ENCODE assay signal across 1 cellular context in the genomic region with DNA sequence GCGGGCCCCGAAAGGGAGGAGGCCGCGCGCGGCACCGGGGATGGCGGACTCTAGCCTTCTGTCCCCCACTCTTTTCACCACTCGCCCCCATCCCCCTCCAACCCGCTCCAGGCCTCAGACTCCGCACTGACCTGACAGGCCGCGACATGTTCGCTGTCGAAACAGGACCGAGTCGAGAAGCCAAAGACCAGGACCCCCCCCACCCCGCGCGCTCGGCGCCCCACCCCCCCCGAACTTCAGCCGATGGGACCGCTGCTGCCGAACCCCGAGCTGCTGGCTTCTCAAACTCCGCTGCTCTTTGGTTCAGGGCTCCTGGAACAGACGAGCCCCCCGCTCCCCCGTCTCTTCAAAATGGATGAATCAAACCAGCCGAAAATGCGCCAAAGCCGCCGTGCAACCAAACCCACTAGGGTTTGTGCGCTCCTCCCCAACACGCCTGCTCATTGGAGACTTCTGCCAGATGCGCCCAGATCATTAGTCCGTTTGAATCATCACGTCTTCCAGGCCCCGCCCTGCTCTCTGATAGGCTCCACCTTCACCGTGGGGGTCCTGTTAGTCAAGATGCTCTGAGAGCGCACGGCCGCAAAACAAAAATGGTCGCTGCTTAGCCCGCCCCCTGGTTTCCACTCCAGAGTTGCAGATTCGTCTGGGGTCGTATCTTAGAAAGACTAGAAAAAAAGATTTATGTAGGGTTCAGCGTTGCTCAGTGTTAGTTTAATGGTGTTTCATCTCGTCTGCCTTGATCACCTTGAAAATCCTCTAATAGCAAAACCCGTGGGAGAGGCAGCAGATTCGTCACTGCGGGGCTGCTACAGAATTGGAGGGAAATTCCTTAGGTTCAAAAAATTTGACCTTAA.
TF ChIP-seq lines count a peak whose summit lies in the region.

A gene with protein sequence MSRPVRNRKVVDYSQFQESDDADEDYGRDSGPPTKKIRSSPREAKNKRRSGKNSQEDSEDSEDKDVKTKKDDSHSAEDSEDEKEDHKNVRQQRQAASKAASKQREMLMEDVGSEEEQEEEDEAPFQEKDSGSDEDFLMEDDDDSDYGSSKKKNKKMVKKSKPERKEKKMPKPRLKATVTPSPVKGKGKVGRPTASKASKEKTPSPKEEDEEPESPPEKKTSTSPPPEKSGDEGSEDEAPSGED (minus strand): TSS at position 357 of the 857 bp plus-strand sequence. CDS start 209 bp downstream, at position 148.

TF ChIP-seq in HepG2, 621 proteins besides CTCF, POLR2A, EP300 and RAD21 (continued from another document and continues in another):
- TF ChIP-seq, protein P1, sequence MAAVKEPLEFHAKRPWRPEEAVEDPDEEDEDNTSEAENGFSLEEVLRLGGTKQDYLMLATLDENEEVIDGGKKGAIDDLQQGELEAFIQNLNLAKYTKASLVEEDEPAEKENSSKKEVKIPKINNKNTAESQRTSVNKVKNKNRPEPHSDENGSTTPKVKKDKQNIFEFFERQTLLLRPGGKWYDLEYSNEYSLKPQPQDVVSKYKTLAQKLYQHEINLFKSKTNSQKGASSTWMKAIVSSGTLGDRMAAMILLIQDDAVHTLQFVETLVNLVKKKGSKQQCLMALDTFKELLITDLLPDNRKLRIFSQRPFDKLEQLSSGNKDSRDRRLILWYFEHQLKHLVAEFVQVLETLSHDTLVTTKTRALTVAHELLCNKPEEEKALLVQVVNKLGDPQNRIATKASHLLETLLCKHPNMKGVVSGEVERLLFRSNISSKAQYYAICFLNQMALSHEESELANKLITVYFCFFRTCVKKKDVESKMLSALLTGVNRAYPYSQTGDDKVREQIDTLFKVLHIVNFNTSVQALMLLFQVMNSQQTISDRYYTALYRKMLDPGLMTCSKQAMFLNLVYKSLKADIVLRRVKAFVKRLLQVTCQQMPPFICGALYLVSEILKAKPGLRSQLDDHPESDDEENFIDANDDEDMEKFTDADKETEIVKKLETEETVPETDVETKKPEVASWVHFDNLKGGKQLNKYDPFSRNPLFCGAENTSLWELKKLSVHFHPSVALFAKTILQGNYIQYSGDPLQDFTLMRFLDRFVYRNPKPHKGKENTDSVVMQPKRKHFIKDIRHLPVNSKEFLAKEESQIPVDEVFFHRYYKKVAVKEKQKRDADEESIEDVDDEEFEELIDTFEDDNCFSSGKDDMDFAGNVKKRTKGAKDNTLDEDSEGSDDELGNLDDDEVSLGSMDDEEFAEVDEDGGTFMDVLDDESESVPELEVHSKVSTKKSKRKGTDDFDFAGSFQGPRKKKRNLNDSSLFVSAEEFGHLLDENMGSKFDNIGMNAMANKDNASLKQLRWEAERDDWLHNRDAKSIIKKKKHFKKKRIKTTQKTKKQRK (IDR thresholded peaks at IDR 0.05; ENCODE audit: low read length), result no peak
- 0 out of 2 replicates have a peak, but pooled peaks have one; percentile 9 for TF ChIP-seq ZBTB7A (CRISPR knock-in tag; IDR thresholded peaks at IDR 0.05)
- peak; percentile 62 for TF ChIP-seq ZNF781 (CRISPR knock-in tag; IDR thresholded peaks at IDR 0.05; ENCODE audit: borderline replicate concordance, not compliant biosample characterization)
- TF ChIP-seq ZC3H4 (CRISPR knock-in tag; IDR thresholded peaks at IDR 0.05; ENCODE audit: borderline replicate concordance), result no peak; the same call in 1 of the 2 replicates
- TF ChIP-seq ZNF329 (CRISPR knock-in tag; IDR thresholded peaks at IDR 0.05; ENCODE audit: low read depth), result no peak
- TF ChIP-seq PTBP1 (IDR thresholded peaks at IDR 0.05; ENCODE audit: low read depth, low read length, poor library complexity, severe bottlenecking), result no peak
- peak; percentile 64; the same call in 1 of the 2 replicates for TF ChIP-seq POLR2G (IDR thresholded peaks at IDR 0.05; ENCODE audit: low read depth, low read length)
- peak; percentile 22 for TF ChIP-seq RARA (CRISPR knock-in tag; IDR thresholded peaks at IDR 0.05)
- no peak for TF ChIP-seq SNRNP70 (IDR thresholded peaks at IDR 0.05; ENCODE audit: low read depth, low read length)
- TF ChIP-seq KAT7 (CRISPR knock-in tag; IDR thresholded peaks at IDR 0.05; ENCODE audit: borderline replicate concordance), result no peak
- TF ChIP-seq HDAC2 (CRISPR knock-in tag; IDR thresholded peaks at IDR 0.05), result no peak; the same call in none of the 2 replicates
- no peak for TF ChIP-seq JUND (CRISPR knock-in tag; IDR thresholded peaks at IDR 0.05)
- TF ChIP-seq SOX6 (IDR thresholded peaks at IDR 0.05), result no peak
- peak; percentile 45; the same call in 1 of the 2 replicates for TF ChIP-seq SOX6 (CRISPR knock-in tag; IDR thresholded peaks at IDR 0.05)
- no peak for TF ChIP-seq NFE2L2 (IDR thresholded peaks at IDR 0.05; ENCODE audit: low read length)
- TF ChIP-seq ZNF331 (CRISPR knock-in tag; IDR thresholded peaks at IDR 0.05), result peak; percentile 42; the same call in 1 of the 2 replicates
- TF ChIP-seq NR2F6 (IDR thresholded peaks at IDR 0.05), result peak; percentile 56; the same call in 1 of the 2 replicates
- TF ChIP-seq NR2F6 (CRISPR knock-in tag; IDR thresholded peaks at IDR 0.05), result peak; percentile 48
- TF ChIP-seq, protein P2, sequence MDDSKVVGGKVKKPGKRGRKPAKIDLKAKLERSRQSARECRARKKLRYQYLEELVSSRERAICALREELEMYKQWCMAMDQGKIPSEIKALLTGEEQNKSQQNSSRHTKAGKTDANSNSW (CRISPR knock-in tag; IDR thresholded peaks at IDR 0.05; ENCODE audit: borderline replicate concordance), result no peak
- no peak for TF ChIP-seq ZNF670 (CRISPR knock-in tag; IDR thresholded peaks at IDR 0.05; ENCODE audit: borderline replicate concordance)
- TF ChIP-seq, protein P3, sequence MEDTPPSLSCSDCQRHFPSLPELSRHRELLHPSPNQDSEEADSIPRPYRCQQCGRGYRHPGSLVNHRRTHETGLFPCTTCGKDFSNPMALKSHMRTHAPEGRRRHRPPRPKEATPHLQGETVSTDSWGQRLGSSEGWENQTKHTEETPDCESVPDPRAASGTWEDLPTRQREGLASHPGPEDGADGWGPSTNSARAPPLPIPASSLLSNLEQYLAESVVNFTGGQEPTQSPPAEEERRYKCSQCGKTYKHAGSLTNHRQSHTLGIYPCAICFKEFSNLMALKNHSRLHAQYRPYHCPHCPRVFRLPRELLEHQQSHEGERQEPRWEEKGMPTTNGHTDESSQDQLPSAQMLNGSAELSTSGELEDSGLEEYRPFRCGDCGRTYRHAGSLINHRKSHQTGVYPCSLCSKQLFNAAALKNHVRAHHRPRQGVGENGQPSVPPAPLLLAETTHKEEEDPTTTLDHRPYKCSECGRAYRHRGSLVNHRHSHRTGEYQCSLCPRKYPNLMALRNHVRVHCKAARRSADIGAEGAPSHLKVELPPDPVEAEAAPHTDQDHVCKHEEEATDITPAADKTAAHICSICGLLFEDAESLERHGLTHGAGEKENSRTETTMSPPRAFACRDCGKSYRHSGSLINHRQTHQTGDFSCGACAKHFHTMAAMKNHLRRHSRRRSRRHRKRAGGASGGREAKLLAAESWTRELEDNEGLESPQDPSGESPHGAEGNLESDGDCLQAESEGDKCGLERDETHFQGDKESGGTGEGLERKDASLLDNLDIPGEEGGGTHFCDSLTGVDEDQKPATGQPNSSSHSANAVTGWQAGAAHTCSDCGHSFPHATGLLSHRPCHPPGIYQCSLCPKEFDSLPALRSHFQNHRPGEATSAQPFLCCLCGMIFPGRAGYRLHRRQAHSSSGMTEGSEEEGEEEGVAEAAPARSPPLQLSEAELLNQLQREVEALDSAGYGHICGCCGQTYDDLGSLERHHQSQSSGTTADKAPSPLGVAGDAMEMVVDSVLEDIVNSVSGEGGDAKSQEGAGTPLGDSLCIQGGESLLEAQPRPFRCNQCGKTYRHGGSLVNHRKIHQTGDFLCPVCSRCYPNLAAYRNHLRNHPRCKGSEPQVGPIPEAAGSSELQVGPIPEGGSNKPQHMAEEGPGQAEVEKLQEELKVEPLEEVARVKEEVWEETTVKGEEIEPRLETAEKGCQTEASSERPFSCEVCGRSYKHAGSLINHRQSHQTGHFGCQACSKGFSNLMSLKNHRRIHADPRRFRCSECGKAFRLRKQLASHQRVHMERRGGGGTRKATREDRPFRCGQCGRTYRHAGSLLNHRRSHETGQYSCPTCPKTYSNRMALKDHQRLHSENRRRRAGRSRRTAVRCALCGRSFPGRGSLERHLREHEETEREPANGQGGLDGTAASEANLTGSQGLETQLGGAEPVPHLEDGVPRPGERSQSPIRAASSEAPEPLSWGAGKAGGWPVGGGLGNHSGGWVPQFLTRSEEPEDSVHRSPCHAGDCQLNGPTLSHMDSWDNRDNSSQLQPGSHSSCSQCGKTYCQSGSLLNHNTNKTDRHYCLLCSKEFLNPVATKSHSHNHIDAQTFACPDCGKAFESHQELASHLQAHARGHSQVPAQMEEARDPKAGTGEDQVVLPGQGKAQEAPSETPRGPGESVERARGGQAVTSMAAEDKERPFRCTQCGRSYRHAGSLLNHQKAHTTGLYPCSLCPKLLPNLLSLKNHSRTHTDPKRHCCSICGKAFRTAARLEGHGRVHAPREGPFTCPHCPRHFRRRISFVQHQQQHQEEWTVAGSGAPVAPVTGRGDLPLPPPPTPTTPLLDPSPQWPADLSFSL (CRISPR knock-in tag; IDR thresholded peaks at IDR 0.05), result no peak
- TF ChIP-seq, protein P4, sequence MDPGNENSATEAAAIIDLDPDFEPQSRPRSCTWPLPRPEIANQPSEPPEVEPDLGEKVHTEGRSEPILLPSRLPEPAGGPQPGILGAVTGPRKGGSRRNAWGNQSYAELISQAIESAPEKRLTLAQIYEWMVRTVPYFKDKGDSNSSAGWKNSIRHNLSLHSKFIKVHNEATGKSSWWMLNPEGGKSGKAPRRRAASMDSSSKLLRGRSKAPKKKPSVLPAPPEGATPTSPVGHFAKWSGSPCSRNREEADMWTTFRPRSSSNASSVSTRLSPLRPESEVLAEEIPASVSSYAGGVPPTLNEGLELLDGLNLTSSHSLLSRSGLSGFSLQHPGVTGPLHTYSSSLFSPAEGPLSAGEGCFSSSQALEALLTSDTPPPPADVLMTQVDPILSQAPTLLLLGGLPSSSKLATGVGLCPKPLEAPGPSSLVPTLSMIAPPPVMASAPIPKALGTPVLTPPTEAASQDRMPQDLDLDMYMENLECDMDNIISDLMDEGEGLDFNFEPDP (CRISPR knock-in tag; conservative IDR thresholded peaks at IDR 0.05), result no peak
- no peak for TF ChIP-seq GABPA (IDR thresholded peaks at IDR 0.05; ENCODE audit: low read depth, low read length)
- TF ChIP-seq GABPA (CRISPR knock-in tag; IDR thresholded peaks at IDR 0.05; ENCODE audit: low read depth), result peak; percentile 54; the same call in 1 of the 2 replicates
- TF ChIP-seq, protein P5, sequence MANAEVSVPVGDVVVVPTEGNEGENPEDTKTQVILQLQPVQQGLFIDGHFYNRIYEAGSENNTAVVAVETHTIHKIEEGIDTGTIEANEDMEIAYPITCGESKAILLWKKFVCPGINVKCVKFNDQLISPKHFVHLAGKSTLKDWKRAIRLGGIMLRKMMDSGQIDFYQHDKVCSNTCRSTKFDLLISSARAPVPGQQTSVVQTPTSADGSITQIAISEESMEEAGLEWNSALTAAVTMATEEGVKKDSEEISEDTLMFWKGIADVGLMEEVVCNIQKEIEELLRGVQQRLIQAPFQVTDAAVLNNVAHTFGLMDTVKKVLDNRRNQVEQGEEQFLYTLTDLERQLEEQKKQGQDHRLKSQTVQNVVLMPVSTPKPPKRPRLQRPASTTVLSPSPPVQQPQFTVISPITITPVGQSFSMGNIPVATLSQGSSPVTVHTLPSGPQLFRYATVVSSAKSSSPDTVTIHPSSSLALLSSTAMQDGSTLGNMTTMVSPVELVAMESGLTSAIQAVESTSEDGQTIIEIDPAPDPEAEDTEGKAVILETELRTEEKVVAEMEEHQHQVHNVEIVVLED (CRISPR knock-in tag; IDR thresholded peaks at IDR 0.05; ENCODE audit: borderline replicate concordance), result peak; percentile 67
- TF ChIP-seq, protein P6, sequence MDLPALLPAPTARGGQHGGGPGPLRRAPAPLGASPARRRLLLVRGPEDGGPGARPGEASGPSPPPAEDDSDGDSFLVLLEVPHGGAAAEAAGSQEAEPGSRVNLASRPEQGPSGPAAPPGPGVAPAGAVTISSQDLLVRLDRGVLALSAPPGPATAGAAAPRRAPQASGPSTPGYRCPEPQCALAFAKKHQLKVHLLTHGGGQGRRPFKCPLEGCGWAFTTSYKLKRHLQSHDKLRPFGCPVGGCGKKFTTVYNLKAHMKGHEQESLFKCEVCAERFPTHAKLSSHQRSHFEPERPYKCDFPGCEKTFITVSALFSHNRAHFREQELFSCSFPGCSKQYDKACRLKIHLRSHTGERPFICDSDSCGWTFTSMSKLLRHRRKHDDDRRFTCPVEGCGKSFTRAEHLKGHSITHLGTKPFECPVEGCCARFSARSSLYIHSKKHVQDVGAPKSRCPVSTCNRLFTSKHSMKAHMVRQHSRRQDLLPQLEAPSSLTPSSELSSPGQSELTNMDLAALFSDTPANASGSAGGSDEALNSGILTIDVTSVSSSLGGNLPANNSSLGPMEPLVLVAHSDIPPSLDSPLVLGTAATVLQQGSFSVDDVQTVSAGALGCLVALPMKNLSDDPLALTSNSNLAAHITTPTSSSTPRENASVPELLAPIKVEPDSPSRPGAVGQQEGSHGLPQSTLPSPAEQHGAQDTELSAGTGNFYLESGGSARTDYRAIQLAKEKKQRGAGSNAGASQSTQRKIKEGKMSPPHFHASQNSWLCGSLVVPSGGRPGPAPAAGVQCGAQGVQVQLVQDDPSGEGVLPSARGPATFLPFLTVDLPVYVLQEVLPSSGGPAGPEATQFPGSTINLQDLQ (CRISPR knock-in tag; IDR thresholded peaks at IDR 0.05), result no peak
- TF ChIP-seq PHB2 (IDR thresholded peaks at IDR 0.05; ENCODE audit: partially characterized antibody), result no peak
- TF ChIP-seq U2AF2 (IDR thresholded peaks at IDR 0.05; ENCODE audit: low read depth, low read length), result no peak
- TF ChIP-seq, protein P7, sequence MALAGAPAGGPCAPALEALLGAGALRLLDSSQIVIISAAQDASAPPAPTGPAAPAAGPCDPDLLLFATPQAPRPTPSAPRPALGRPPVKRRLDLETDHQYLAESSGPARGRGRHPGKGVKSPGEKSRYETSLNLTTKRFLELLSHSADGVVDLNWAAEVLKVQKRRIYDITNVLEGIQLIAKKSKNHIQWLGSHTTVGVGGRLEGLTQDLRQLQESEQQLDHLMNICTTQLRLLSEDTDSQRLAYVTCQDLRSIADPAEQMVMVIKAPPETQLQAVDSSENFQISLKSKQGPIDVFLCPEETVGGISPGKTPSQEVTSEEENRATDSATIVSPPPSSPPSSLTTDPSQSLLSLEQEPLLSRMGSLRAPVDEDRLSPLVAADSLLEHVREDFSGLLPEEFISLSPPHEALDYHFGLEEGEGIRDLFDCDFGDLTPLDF (CRISPR knock-in tag; IDR thresholded peaks at IDR 0.05), result peak; percentile 79
- no peak for TF ChIP-seq ZFP37 (CRISPR knock-in tag; IDR thresholded peaks at IDR 0.05; ENCODE audit: borderline replicate concordance)
- no peak for TF ChIP-seq ONECUT2 (CRISPR knock-in tag; IDR thresholded peaks at IDR 0.05)
